Comparison of ENCODE assay signal across 23 cellular contexts in genomic region chr2:201507725-201508124, GRCh38. TPM values are rescaled to one million over a fixed set of nuclear protein-coding genes. Genes with fewer than 3 reads are reported as not detected.
DNase-seq lines count a peak whose midpoint lies in the region; ATAC-seq lines count a peak whose summit lies in the region.
"Had no signal": no experiment of that assay in that cellular context is flagged by ENCODE, and none has a peak within 500 bp of the region (broad histone marks: within the 10 kb centered on the region; RNA-seq: fewer than 3 reads in every experiment).

No MANE protein-coding gene starts in this region.

- H3K4me3 Mint-ChIP-seq in activated CD4-positive, alpha-beta T cell treated with anti-CD3 and anti-CD28 coated beads for 36 hours: no peak overlapping the region
- no peak overlapping the region for H3K4me3 Mint-ChIP-seq in activated CD4-positive, alpha-beta T cell treated with anti-CD3 and anti-CD28 coated beads, Interleukin-2, amount 10 ng/mL, durations not matched to agents 24 days and 14 days
- no peak overlapping the region for H3K4me3 Mint-ChIP-seq in activated naive CD4-positive, alpha-beta T cell treated with anti-CD3 and anti-CD28 coated beads, Interleukin-2, amount 50 U/mL, for 24 hours
- no peak overlapping the region for H3K4me3 Mint-ChIP-seq in stimulated activated naive CD8-positive, alpha-beta T cell treated with anti-CD3 and anti-CD28 coated beads, Interleukin-15, Interleukin-2, amounts not matched to agents 100 ng/mL and 50 ng/mL, for 24 hours
- H3K4me3 Mint-ChIP-seq: activated B cell treated with CpG ODN at 0.5 μM for 24 hours; CD14-positive monocyte; effector memory CD8-positive, alpha-beta T cell; immature natural killer cell; nephron progenitor cell; stimulated activated memory B cell treated with anti-CD40 and anti-IgM and Interleukin-4, amounts not matched to agents 10 μg/mL and 1 μg/mL and 100 μg/mL, for 72 hours had no signal

- intact Hi-C loops in activated CD4-positive, alpha-beta T cell treated with anti-CD3 and anti-CD28 coated beads for 36 hours (cut with DNase I, micrococcal nuclease): no loop called here
- intact Hi-C loops in activated CD4-positive, alpha-beta T cell treated with anti-CD3 and anti-CD28 coated beads, Interleukin-2, amount 10 ng/mL, durations not matched to agents 24 days and 14 days (cut with micrococcal nuclease): no loop called here

- POLR2A ChIA-PET in activated CD4-positive, alpha-beta T cell treated with anti-CD3 and anti-CD28 coated beads for 36 hours (lab: Charles Lee): no interaction called here

- DNase-seq in activated CD4-positive, alpha-beta T cell treated with anti-CD3 and anti-CD28 coated beads for 36 hours: peak; percentile 37
- DNase-seq in activated CD4-positive, alpha-beta T cell treated with anti-CD3 and anti-CD28 coated beads, Interleukin-2, amount 10 ng/mL, durations not matched to agents 24 days and 14 days: no peak
- DNase-seq in activated naive CD4-positive, alpha-beta T cell treated with Interleukin-2 at 50 U/mL for 16 hours: no peak
- DNase-seq in stimulated activated CD4-positive, alpha-beta T cell treated with anti-CD3 and anti-CD28 coated beads, Interleukin-1b, Interleukin-23, amount 100 ng/mL, for 24 hours (ENCODE audit: low read depth in 4 of 4, low spot score in 1 of 4): peak; percentile 0 to 26 (median 2)
- DNase-seq in amniotic stem cell (lab: John Stamatoyannopoulos, UW): no peak
- DNase-seq: 8988T; activated B cell treated with CpG ODN at 0.5 μM for 24 hours; central memory CD4-positive, alpha-beta T cell; DMS79; effector memory CD8-positive, alpha-beta T cell; immature natural killer cell; left colon; MM.1S; NCI-H1417; NCI-H2029 treated with DMSO at 0.1 percent for 48 hours; NCI-H524 treated with DMSO at 0.1 percent for 48 hours; nephron progenitor cell; upper lobe of right lung had no signal

- H3K27ac Mint-ChIP-seq in activated CD4-positive, alpha-beta T cell treated with anti-CD3 and anti-CD28 coated beads for 36 hours: no peak overlapping the region
- H3K27ac Mint-ChIP-seq in activated CD4-positive, alpha-beta T cell treated with anti-CD3 and anti-CD28 coated beads, Interleukin-2, amount 10 ng/mL, durations not matched to agents 24 days and 14 days: no peak overlapping the region
- peak overlapping the region; percentile 42 for H3K27ac Mint-ChIP-seq in activated naive CD4-positive, alpha-beta T cell treated with anti-CD3 and anti-CD28 coated beads, Interleukin-2, amount 50 U/mL, for 24 hours
- H3K27ac Mint-ChIP-seq in stimulated activated naive CD8-positive, alpha-beta T cell treated with anti-CD3 and anti-CD28 coated beads, Interleukin-15, Interleukin-2, amounts not matched to agents 100 ng/mL and 50 ng/mL, for 24 hours: peak overlapping the region; percentile 26
- H3K27ac Mint-ChIP-seq: activated B cell treated with CpG ODN at 0.5 μM for 24 hours; CD14-positive monocyte; effector memory CD8-positive, alpha-beta T cell; immature natural killer cell; nephron progenitor cell; stimulated activated memory B cell treated with anti-CD40 and anti-IgM and Interleukin-4, amounts not matched to agents 10 μg/mL and 1 μg/mL and 100 μg/mL, for 72 hours had no signal

- CTCF ChIA-PET in activated CD4-positive, alpha-beta T cell treated with anti-CD3 and anti-CD28 coated beads for 36 hours (lab: Charles Lee): no interaction called here

- H3K27me3 Mint-ChIP-seq in activated CD4-positive, alpha-beta T cell treated with anti-CD3 and anti-CD28 coated beads for 36 hours: no peaks in the 10 kb centered on the region
- peaks cover 2% of the 10 kb centered on the region for H3K27me3 Mint-ChIP-seq in activated CD4-positive, alpha-beta T cell treated with anti-CD3 and anti-CD28 coated beads, Interleukin-2, amount 10 ng/mL, durations not matched to agents 24 days and 14 days
- H3K27me3 Mint-ChIP-seq in activated naive CD4-positive, alpha-beta T cell treated with anti-CD3 and anti-CD28 coated beads, Interleukin-2, amount 50 U/mL, for 24 hours: no peaks in the 10 kb centered on the region
- H3K27me3 Mint-ChIP-seq in stimulated activated naive CD8-positive, alpha-beta T cell treated with anti-CD3 and anti-CD28 coated beads, Interleukin-15, Interleukin-2, amounts not matched to agents 100 ng/mL and 50 ng/mL, for 24 hours: no peaks in the 10 kb centered on the region
- H3K27me3 Mint-ChIP-seq: activated B cell treated with CpG ODN at 0.5 μM for 24 hours; stimulated activated memory B cell treated with anti-CD40 and anti-IgM and Interleukin-4, amounts not matched to agents 10 μg/mL and 1 μg/mL and 100 μg/mL, for 72 hours had no signal

- H3K36me3 Mint-ChIP-seq in activated CD4-positive, alpha-beta T cell treated with anti-CD3 and anti-CD28 coated beads for 36 hours (ENCODE audit: low read depth): peaks cover 4% of the 10 kb centered on the region
- no peaks in the 10 kb centered on the region for H3K36me3 Mint-ChIP-seq in activated CD4-positive, alpha-beta T cell treated with anti-CD3 and anti-CD28 coated beads, Interleukin-2, amount 10 ng/mL, durations not matched to agents 24 days and 14 days (ENCODE audit: low read depth)
- H3K36me3 Mint-ChIP-seq in activated naive CD4-positive, alpha-beta T cell treated with anti-CD3 and anti-CD28 coated beads, Interleukin-2, amount 50 U/mL, for 24 hours: peaks cover 12% of the 10 kb centered on the region
- H3K36me3 Mint-ChIP-seq in stimulated activated naive CD8-positive, alpha-beta T cell treated with anti-CD3 and anti-CD28 coated beads, Interleukin-15, Interleukin-2, amounts not matched to agents 100 ng/mL and 50 ng/mL, for 24 hours (ENCODE audit: low read depth): peaks cover 8% of the 10 kb centered on the region
- H3K36me3 Mint-ChIP-seq: CD14-positive monocyte had no signal

- H3K4me1 Mint-ChIP-seq in activated CD4-positive, alpha-beta T cell treated with anti-CD3 and anti-CD28 coated beads for 36 hours: peaks cover 5% of the 10 kb centered on the region
- no peaks in the 10 kb centered on the region for H3K4me1 Mint-ChIP-seq in activated CD4-positive, alpha-beta T cell treated with anti-CD3 and anti-CD28 coated beads, Interleukin-2, amount 10 ng/mL, durations not matched to agents 24 days and 14 days
- H3K4me1 Mint-ChIP-seq in activated naive CD4-positive, alpha-beta T cell treated with anti-CD3 and anti-CD28 coated beads, Interleukin-2, amount 50 U/mL, for 24 hours: peaks cover 4% of the 10 kb centered on the region
- H3K4me1 Mint-ChIP-seq in stimulated activated naive CD8-positive, alpha-beta T cell treated with anti-CD3 and anti-CD28 coated beads, Interleukin-15, Interleukin-2, amounts not matched to agents 100 ng/mL and 50 ng/mL, for 24 hours (ENCODE audit: low read depth): peaks cover 8% of the 10 kb centered on the region
- H3K4me1 Mint-ChIP-seq: activated B cell treated with CpG ODN at 0.5 μM for 24 hours; CD14-positive monocyte; immature natural killer cell; nephron progenitor cell; stimulated activated memory B cell treated with anti-CD40 and anti-IgM and Interleukin-4, amounts not matched to agents 10 μg/mL and 1 μg/mL and 100 μg/mL, for 72 hours had no signal

- H3K9me3 Mint-ChIP-seq in activated CD4-positive, alpha-beta T cell treated with anti-CD3 and anti-CD28 coated beads for 36 hours (ENCODE audit: low read depth): peaks cover 12% of the 10 kb centered on the region
- peaks cover 9% of the 10 kb centered on the region for H3K9me3 Mint-ChIP-seq in activated CD4-positive, alpha-beta T cell treated with anti-CD3 and anti-CD28 coated beads, Interleukin-2, amount 10 ng/mL, durations not matched to agents 24 days and 14 days
- peaks cover 3% of the 10 kb centered on the region for H3K9me3 Mint-ChIP-seq in activated naive CD4-positive, alpha-beta T cell treated with anti-CD3 and anti-CD28 coated beads, Interleukin-2, amount 50 U/mL, for 24 hours
- H3K9me3 Mint-ChIP-seq in stimulated activated naive CD8-positive, alpha-beta T cell treated with anti-CD3 and anti-CD28 coated beads, Interleukin-15, Interleukin-2, amounts not matched to agents 100 ng/mL and 50 ng/mL, for 24 hours: peaks cover 18% of the 10 kb centered on the region

- no peak for ATAC-seq in activated CD4-positive, alpha-beta T cell treated with anti-CD3 and anti-CD28 coated beads for 36 hours
- ATAC-seq in HG02840 (IDR thresholded peaks at IDR 0.05; ENCODE audit: low FRiP score, unreplicated experiment): no peak
- ATAC-seq: effector memory CD8-positive, alpha-beta T cell; left colon; stimulated activated memory B cell treated with anti-CD40 and anti-IgM and Interleukin-4, amounts not matched to agents 10 μg/mL and 1 μg/mL and 100 μg/mL, for 72 hours; upper lobe of right lung had no signal

RNA-seq across cellular contexts. Expression of gene STRADB, which starts 56.2 kb away (rescaled TPM):
- total RNA-seq in activated CD4-positive, alpha-beta T cell treated with anti-CD3 and anti-CD28 coated beads for 36 hours: 10 to 100 TPM; 20.5 to 21.8 TPM
- 18.5 and 20.1 TPM in 2 replicates for total RNA-seq in activated CD4-positive, alpha-beta T cell treated with anti-CD3 and anti-CD28 coated beads, Interleukin-2, amount 10 ng/mL, durations not matched to agents 24 days and 14 days

RNA-seq across cellular contexts. Expression of gene TRAK2, which starts 56.5 kb away (rescaled TPM):
- 10 to 100 TPM; 22.5 to 25.6 TPM for total RNA-seq in activated CD4-positive, alpha-beta T cell treated with anti-CD3 and anti-CD28 coated beads for 36 hours
- total RNA-seq in activated CD4-positive, alpha-beta T cell treated with anti-CD3 and anti-CD28 coated beads, Interleukin-2, amount 10 ng/mL, durations not matched to agents 24 days and 14 days: 26.5 and 29.1 TPM in 2 replicates

Comparison
In these comparisons a context has a peak if more than half of its experiments do, and no peak if none do; other contexts are left out.
1. DNase-seq: peak in activated CD4-positive, alpha-beta T cell treated with anti-CD3 and anti-CD28 coated beads for 36 hours (single experiment) and stimulated activated CD4-positive, alpha-beta T cell treated with anti-CD3 and anti-CD28 coated beads, Interleukin-1b, Interleukin-23, amount 100 ng/mL, for 24 hours (4 of 4); none in activated CD4-positive, alpha-beta T cell treated with anti-CD3 and anti-CD28 coated beads, Interleukin-2, amount 10 ng/mL, durations not matched to agents 24 days and 14 days (single experiment), activated naive CD4-positive, alpha-beta T cell treated with Interleukin-2 at 50 U/mL for 16 hours (single experiment) and amniotic stem cell (single experiment).
2. H3K27ac Mint-ChIP-seq: peak in activated naive CD4-positive, alpha-beta T cell treated with anti-CD3 and anti-CD28 coated beads, Interleukin-2, amount 50 U/mL, for 24 hours (single experiment) and stimulated activated naive CD8-positive, alpha-beta T cell treated with anti-CD3 and anti-CD28 coated beads, Interleukin-15, Interleukin-2, amounts not matched to agents 100 ng/mL and 50 ng/mL, for 24 hours (single experiment); none in activated CD4-positive, alpha-beta T cell treated with anti-CD3 and anti-CD28 coated beads for 36 hours (single experiment) and activated CD4-positive, alpha-beta T cell treated with anti-CD3 and anti-CD28 coated beads, Interleukin-2, amount 10 ng/mL, durations not matched to agents 24 days and 14 days (single experiment).